ENCODE assay signal across 1 cellular context in the genomic region with DNA sequence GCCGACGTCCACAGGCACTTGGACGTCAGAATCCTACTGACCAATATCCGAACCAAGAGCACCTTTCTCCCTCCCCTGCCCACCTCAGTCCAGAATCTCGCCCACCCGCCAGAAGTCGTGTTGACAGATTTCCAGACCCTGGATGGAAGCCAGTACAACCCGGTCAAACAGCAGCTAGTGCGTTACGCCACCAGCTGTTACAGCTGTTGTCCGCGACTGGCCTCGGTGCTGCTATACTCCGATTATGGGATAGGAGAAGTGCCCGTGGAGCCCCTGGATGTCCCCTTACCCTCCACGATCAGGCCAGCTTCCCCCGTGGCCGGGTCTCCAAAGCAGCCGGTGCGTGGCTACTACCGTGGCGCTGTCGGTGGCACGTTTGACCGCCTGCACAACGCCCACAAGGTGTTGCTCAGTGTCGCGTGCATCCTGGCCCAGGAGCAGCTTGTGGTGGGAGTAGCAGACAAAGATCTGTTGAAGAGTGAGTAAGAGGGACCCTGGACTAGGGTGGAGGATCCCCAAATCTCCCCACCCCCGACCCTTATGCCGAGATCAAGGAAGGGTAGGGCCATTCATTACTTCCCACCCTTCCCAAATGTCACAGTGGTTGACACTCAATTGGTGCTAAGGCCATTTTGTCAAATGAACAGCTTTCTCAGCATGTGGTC.
A peak's percentile ranks its signal among the peaks of the same experiment; 100 is the strongest.
TF ChIP-seq lines count a peak whose summit lies in the region.

No MANE protein-coding gene starts in this region.

TF ChIP-seq in HepG2, 621 proteins besides CTCF, POLR2A, EP300 and RAD21 (continued from another document and continues in another):
- TF ChIP-seq, protein P1, sequence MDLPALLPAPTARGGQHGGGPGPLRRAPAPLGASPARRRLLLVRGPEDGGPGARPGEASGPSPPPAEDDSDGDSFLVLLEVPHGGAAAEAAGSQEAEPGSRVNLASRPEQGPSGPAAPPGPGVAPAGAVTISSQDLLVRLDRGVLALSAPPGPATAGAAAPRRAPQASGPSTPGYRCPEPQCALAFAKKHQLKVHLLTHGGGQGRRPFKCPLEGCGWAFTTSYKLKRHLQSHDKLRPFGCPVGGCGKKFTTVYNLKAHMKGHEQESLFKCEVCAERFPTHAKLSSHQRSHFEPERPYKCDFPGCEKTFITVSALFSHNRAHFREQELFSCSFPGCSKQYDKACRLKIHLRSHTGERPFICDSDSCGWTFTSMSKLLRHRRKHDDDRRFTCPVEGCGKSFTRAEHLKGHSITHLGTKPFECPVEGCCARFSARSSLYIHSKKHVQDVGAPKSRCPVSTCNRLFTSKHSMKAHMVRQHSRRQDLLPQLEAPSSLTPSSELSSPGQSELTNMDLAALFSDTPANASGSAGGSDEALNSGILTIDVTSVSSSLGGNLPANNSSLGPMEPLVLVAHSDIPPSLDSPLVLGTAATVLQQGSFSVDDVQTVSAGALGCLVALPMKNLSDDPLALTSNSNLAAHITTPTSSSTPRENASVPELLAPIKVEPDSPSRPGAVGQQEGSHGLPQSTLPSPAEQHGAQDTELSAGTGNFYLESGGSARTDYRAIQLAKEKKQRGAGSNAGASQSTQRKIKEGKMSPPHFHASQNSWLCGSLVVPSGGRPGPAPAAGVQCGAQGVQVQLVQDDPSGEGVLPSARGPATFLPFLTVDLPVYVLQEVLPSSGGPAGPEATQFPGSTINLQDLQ (CRISPR knock-in tag; IDR thresholded peaks at IDR 0.05), result no peak; the same call in 1 of the 2 replicates
- TF ChIP-seq NCOR1 (IDR thresholded peaks at IDR 0.05; ENCODE audit: borderline replicate concordance, low read length) (no peak; the same call in 1 of the 2 replicates), ZNF775 (CRISPR knock-in tag; IDR thresholded peaks at IDR 0.05; ENCODE audit: borderline replicate concordance) (no peak), SP5 (CRISPR knock-in tag; IDR thresholded peaks at IDR 0.05; ENCODE audit: borderline replicate concordance, low read depth) (no peak), ZBTB21 (CRISPR knock-in tag; IDR thresholded peaks at IDR 0.05) (no peak), ZNF891 (CRISPR knock-in tag; IDR thresholded peaks at IDR 0.05) (0 out of 2 replicates have a peak, but pooled peaks have one; percentile 7), ATM (IDR thresholded peaks at IDR 0.05; ENCODE audit: borderline replicate concordance) (no peak), CENPT (CRISPR knock-in tag; IDR thresholded peaks at IDR 0.05; ENCODE audit: low read depth) (no peak), ELF1 (CRISPR knock-in tag; IDR thresholded peaks at IDR 0.05) (no peak; the same call in 1 of the 2 replicates), CHD4 (IDR thresholded peaks at IDR 0.05; ENCODE audit: borderline replicate concordance, low read length) (no peak), STAT5B (CRISPR knock-in tag; IDR thresholded peaks at IDR 0.05) (no peak), HNRNPLL (IDR thresholded peaks at IDR 0.05; ENCODE audit: low read depth, low read length, poor library complexity, severe bottlenecking) (no peak), ZNF20 (CRISPR knock-in tag; IDR thresholded peaks at IDR 0.05) (no peak), ZNF24 (IDR thresholded peaks at IDR 0.05) (no peak), ZNF543 (CRISPR knock-in tag; IDR thresholded peaks at IDR 0.05) (no peak), GPN1 (CRISPR knock-in tag; IDR thresholded peaks at IDR 0.05; ENCODE audit: borderline replicate concordance) (no peak), ZBTB8A (CRISPR knock-in tag; IDR thresholded peaks at IDR 0.05; ENCODE audit: borderline replicate concordance, low read depth) (no peak), ETV6 (CRISPR knock-in tag; conservative IDR thresholded peaks at IDR 0.05) (no peak), AGO2 (optimal IDR thresholded peaks at IDR 0.05; ENCODE audit: low read depth, low read length) (peak; percentile 38), FOXP1 (IDR thresholded peaks at IDR 0.05) (no peak), FOXP1 (CRISPR knock-in tag; IDR thresholded peaks at IDR 0.05) (no peak), SP1 (IDR thresholded peaks at IDR 0.05) (no peak), SP1 (CRISPR knock-in tag; IDR thresholded peaks at IDR 0.05) (0 out of 2 replicates have a peak, but pooled peaks have one; percentile 27), GATAD2A (CRISPR knock-in tag; IDR thresholded peaks at IDR 0.05) (no peak), YEATS2 (CRISPR knock-in tag; IDR thresholded peaks at IDR 0.05; ENCODE audit: borderline replicate concordance) (no peak)
- TF ChIP-seq, protein P2, sequence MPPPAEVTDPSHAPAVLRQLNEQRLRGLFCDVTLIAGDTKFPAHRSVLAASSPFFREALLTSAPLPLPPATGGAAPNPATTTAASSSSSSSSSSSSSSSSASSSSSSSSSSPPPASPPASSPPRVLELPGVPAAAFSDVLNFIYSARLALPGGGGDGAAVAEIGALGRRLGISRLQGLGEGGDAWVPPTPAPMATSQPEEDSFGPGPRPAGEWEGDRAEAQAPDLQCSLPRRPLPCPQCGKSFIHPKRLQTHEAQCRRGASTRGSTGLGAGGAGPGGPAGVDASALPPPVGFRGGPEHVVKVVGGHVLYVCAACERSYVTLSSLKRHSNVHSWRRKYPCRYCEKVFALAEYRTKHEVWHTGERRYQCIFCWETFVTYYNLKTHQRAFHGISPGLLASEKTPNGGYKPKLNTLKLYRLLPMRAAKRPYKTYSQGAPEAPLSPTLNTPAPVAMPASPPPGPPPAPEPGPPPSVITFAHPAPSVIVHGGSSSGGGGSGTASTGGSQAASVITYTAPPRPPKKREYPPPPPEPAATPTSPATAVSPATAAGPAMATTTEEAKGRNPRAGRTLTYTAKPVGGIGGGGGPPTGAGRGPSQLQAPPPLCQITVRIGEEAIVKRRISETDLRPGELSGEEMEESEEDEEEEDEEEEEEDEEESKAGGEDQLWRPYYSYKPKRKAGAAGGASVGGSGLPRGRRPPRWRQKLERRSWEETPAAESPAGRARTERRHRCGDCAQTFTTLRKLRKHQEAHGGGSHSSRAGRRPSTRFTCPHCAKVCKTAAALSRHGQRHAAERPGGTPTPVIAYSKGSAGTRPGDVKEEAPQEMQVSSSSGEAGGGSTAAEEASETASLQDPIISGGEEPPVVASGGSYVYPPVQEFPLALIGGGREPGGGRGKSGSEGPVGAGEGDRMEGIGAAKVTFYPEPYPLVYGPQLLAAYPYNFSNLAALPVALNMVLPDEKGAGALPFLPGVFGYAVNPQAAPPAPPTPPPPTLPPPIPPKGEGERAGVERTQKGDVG (CRISPR knock-in tag; IDR thresholded peaks at IDR 0.05; ENCODE audit: borderline replicate concordance), result no peak
- TF ChIP-seq, protein P3, sequence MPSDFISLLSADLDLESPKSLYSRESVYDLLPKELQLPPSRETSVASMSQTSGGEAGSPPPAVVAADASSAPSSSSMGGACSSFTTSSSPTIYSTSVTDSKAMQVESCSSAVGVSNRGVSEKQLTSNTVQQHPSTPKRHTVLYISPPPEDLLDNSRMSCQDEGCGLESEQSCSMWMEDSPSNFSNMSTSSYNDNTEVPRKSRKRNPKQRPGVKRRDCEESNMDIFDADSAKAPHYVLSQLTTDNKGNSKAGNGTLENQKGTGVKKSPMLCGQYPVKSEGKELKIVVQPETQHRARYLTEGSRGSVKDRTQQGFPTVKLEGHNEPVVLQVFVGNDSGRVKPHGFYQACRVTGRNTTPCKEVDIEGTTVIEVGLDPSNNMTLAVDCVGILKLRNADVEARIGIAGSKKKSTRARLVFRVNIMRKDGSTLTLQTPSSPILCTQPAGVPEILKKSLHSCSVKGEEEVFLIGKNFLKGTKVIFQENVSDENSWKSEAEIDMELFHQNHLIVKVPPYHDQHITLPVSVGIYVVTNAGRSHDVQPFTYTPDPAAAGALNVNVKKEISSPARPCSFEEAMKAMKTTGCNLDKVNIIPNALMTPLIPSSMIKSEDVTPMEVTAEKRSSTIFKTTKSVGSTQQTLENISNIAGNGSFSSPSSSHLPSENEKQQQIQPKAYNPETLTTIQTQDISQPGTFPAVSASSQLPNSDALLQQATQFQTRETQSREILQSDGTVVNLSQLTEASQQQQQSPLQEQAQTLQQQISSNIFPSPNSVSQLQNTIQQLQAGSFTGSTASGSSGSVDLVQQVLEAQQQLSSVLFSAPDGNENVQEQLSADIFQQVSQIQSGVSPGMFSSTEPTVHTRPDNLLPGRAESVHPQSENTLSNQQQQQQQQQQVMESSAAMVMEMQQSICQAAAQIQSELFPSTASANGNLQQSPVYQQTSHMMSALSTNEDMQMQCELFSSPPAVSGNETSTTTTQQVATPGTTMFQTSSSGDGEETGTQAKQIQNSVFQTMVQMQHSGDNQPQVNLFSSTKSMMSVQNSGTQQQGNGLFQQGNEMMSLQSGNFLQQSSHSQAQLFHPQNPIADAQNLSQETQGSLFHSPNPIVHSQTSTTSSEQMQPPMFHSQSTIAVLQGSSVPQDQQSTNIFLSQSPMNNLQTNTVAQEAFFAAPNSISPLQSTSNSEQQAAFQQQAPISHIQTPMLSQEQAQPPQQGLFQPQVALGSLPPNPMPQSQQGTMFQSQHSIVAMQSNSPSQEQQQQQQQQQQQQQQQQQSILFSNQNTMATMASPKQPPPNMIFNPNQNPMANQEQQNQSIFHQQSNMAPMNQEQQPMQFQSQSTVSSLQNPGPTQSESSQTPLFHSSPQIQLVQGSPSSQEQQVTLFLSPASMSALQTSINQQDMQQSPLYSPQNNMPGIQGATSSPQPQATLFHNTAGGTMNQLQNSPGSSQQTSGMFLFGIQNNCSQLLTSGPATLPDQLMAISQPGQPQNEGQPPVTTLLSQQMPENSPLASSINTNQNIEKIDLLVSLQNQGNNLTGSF (CRISPR knock-in tag; IDR thresholded peaks at IDR 0.05), result no peak
- TF ChIP-seq, protein P4, sequence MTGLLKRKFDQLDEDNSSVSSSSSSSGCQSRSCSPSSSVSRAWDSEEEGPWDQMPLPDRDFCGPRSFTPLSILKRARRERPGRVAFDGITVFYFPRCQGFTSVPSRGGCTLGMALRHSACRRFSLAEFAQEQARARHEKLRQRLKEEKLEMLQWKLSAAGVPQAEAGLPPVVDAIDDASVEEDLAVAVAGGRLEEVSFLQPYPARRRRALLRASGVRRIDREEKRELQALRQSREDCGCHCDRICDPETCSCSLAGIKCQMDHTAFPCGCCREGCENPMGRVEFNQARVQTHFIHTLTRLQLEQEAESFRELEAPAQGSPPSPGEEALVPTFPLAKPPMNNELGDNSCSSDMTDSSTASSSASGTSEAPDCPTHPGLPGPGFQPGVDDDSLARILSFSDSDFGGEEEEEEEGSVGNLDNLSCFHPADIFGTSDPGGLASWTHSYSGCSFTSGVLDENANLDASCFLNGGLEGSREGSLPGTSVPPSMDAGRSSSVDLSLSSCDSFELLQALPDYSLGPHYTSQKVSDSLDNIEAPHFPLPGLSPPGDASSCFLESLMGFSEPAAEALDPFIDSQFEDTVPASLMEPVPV (CRISPR knock-in tag; IDR thresholded peaks at IDR 0.05), result no peak
- TF ChIP-seq, protein P5, sequence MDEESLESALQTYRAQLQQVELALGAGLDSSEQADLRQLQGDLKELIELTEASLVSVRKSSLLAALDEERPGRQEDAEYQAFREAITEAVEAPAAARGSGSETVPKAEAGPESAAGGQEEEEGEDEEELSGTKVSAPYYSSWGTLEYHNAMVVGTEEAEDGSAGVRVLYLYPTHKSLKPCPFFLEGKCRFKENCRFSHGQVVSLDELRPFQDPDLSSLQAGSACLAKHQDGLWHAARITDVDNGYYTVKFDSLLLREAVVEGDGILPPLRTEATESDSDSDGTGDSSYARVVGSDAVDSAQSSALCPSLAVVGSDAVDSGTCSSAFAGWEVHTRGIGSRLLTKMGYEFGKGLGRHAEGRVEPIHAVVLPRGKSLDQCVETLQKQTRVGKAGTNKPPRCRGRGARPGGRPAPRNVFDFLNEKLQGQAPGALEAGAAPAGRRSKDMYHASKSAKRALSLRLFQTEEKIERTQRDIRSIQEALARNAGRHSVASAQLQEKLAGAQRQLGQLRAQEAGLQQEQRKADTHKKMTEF (CRISPR knock-in tag; IDR thresholded peaks at IDR 0.05), result no peak
- TF ChIP-seq, protein P6, sequence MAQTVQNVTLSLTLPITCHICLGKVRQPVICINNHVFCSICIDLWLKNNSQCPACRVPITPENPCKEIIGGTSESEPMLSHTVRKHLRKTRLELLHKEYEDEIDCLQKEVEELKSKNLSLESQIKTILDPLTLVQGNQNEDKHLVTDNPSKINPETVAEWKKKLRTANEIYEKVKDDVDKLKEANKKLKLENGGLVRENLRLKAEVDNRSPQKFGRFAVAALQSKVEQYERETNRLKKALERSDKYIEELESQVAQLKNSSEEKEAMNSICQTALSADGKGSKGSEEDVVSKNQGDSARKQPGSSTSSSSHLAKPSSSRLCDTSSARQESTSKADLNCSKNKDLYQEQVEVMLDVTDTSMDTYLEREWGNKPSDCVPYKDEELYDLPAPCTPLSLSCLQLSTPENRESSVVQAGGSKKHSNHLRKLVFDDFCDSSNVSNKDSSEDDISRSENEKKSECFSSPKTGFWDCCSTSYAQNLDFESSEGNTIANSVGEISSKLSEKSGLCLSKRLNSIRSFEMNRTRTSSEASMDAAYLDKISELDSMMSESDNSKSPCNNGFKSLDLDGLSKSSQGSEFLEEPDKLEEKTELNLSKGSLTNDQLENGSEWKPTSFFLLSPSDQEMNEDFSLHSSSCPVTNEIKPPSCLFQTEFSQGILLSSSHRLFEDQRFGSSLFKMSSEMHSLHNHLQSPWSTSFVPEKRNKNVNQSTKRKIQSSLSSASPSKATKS (CRISPR knock-in tag; IDR thresholded peaks at IDR 0.05), result no peak
- TF ChIP-seq, protein P7, sequence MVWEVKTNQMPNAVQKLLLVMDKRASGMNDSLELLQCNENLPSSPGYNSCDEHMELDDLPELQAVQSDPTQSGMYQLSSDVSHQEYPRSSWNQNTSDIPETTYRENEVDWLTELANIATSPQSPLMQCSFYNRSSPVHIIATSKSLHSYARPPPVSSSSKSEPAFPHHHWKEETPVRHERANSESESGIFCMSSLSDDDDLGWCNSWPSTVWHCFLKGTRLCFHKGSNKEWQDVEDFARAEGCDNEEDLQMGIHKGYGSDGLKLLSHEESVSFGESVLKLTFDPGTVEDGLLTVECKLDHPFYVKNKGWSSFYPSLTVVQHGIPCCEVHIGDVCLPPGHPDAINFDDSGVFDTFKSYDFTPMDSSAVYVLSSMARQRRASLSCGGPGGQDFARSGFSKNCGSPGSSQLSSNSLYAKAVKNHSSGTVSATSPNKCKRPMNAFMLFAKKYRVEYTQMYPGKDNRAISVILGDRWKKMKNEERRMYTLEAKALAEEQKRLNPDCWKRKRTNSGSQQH (CRISPR knock-in tag; IDR thresholded peaks at IDR 0.05; ENCODE audit: low read depth), result peak; percentile 14
- TF ChIP-seq, protein P8, sequence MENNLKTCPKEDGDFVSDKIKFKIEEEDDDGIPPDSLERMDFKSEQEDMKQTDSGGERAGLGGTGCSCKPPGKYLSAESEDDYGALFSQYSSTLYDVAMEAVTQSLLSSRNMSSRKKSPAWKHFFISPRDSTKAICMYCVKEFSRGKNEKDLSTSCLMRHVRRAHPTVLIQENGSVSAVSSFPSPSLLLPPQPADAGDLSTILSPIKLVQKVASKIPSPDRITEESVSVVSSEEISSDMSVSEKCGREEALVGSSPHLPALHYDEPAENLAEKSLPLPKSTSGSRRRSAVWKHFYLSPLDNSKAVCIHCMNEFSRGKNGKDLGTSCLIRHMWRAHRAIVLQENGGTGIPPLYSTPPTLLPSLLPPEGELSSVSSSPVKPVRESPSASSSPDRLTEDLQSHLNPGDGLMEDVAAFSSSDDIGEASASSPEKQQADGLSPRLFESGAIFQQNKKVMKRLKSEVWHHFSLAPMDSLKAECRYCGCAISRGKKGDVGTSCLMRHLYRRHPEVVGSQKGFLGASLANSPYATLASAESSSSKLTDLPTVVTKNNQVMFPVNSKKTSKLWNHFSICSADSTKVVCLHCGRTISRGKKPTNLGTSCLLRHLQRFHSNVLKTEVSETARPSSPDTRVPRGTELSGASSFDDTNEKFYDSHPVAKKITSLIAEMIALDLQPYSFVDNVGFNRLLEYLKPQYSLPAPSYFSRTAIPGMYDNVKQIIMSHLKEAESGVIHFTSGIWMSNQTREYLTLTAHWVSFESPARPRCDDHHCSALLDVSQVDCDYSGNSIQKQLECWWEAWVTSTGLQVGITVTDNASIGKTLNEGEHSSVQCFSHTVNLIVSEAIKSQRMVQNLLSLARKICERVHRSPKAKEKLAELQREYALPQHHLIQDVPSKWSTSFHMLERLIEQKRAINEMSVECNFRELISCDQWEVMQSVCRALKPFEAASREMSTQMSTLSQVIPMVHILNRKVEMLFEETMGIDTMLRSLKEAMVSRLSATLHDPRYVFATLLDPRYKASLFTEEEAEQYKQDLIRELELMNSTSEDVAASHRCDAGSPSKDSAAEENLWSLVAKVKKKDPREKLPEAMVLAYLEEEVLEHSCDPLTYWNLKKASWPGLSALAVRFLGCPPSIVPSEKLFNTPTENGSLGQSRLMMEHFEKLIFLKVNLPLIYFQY (CRISPR knock-in tag; IDR thresholded peaks at IDR 0.05; ENCODE audit: borderline replicate concordance), result no peak
